10 cellular contexts compared by ENCODE assay signal in genomic region chr1:184483101-184483813, GRCh38.
DNase-seq lines count a peak whose midpoint lies in the region; ATAC-seq and TF ChIP-seq lines count a peak whose summit lies in the region.
"Had no signal": no experiment of that assay in that cellular context is flagged by ENCODE, and none has a peak within 500 bp of the region (broad histone marks: within the 10 kb centered on the region; RNA-seq: fewer than 3 reads in every experiment).

No MANE protein-coding gene starts in this region.

- peak overlapping the region; percentile 39 to 52 for H3K27ac Mint-ChIP-seq in natural killer cell
- H3K27ac Mint-ChIP-seq in natural killer cell treated with Interleukin-12 subunit alpha and Interleukin-12 subunit beta and Interleukin-15 and Interleukin-18, amount 100 ng/mL, for 72 hours, result peak overlapping the region in 1 of 2 donors; percentile 1
- H3K27ac Mint-ChIP-seq: activated naive CD4-positive, alpha-beta T cell treated with anti-CD3 and anti-CD28 coated beads for 36 hours had no signal

- peak overlapping the region in 1 of 2 experiments; percentile 75 for H2BK12ac ChIP-seq in mesenchymal stem cell (ENCODE audit: low read length in 2 of 2)

- intact Hi-C loops in natural killer cell (cut with micrococcal nuclease), result no loop called here

- no peak overlapping the region for H2AFZ ChIP-seq in mesenchymal stem cell (ENCODE audit: low read depth, low read length)

- 91% methylated on average over 3 of the region's 3 CpGs for WGBS in mesenchymal stem cell

- no peak for DNase-seq in natural killer cell
- DNase-seq in natural killer cell treated with Interleukin-12 subunit alpha and Interleukin-12 subunit beta and Interleukin-15 and Interleukin-18, amount 100 ng/mL, for 72 hours (ENCODE audit: low spot score), result no peak
- no peak for DNase-seq in coronary artery (ENCODE audit: low spot score)
- DNase-seq in mesenchymal stem cell, result peak; percentile 91
- no peak for DNase-seq in activated CD4-positive, alpha-beta T cell treated with anti-CD3 and anti-CD28 coated beads for 4 hours
- DNase-seq in Kasumi-1 (lab: John Stamatoyannopoulos, UW), result no peak
- DNase-seq in NCI-H1694 (lab: John Stamatoyannopoulos, UW), result no peak
- DNase-seq: activated naive CD4-positive, alpha-beta T cell treated with anti-CD3 and anti-CD28 coated beads for 36 hours had no signal

- H3K36me3 Mint-ChIP-seq in natural killer cell, result no peaks in the 10 kb centered on the region
- peaks cover 15% of the 10 kb centered on the region for H3K36me3 Mint-ChIP-seq in natural killer cell treated with Interleukin-12 subunit alpha and Interleukin-12 subunit beta and Interleukin-15 and Interleukin-18, amount 100 ng/mL, for 72 hours

- ATAC-seq in natural killer cell, result no peak
- ATAC-seq in natural killer cell treated with Interleukin-12 subunit alpha and Interleukin-12 subunit beta and Interleukin-15 and Interleukin-18, amount 100 ng/mL, for 72 hours, result no peak
- no peak for ATAC-seq in GM18520 (IDR thresholded peaks at IDR 0.05; ENCODE audit: unreplicated experiment)

- peaks cover 2 to 24% of the 10 kb centered on the region in 2 experiments for H3K36me3 ChIP-seq in mesenchymal stem cell (ENCODE audit: control insufficient read depth in 1 of 2, insufficient read depth in 2 of 2, low read depth in 1 of 2, low read length in 2 of 2)
- H3K36me3 ChIP-seq: BLaER1 had no signal

- no peak overlapping the region for H3K4me3 Mint-ChIP-seq in natural killer cell
- no peak overlapping the region for H3K4me3 Mint-ChIP-seq in natural killer cell treated with Interleukin-12 subunit alpha and Interleukin-12 subunit beta and Interleukin-15 and Interleukin-18, amount 100 ng/mL, for 72 hours
- H3K4me3 Mint-ChIP-seq: activated naive CD4-positive, alpha-beta T cell treated with anti-CD3 and anti-CD28 coated beads for 36 hours had no signal

- H3K4me3 ChIP-seq in coronary artery, result no peak overlapping the region
- H3K4me3 ChIP-seq in mesenchymal stem cell (ENCODE audit: insufficient read depth in 1 of 2, low read depth in 1 of 2, low read length in 2 of 2), result peak overlapping the region in 1 of 2 experiments; percentile 57
- H3K4me3 ChIP-seq: BLaER1 had no signal

- H2BK5ac ChIP-seq in mesenchymal stem cell (ENCODE audit: low read depth, low read length, poor library complexity, severe bottlenecking), result no peak overlapping the region

- H3K4me1 ChIP-seq in mesenchymal stem cell (ENCODE audit: control insufficient read depth, insufficient read depth, low read depth, low read length), result peaks cover 1% of the 10 kb centered on the region
- H3K4me1 ChIP-seq: BLaER1 had no signal

- H2BK15ac ChIP-seq in mesenchymal stem cell (ENCODE audit: low read depth, poor library complexity, severe bottlenecking), result no peak overlapping the region

- peak overlapping the region; percentile 87 for H3K9ac ChIP-seq in mesenchymal stem cell (ENCODE audit: low read length)
- H3K9ac ChIP-seq: BLaER1 had no signal

- H3K14ac ChIP-seq in mesenchymal stem cell (ENCODE audit: low read length in 2 of 2), result no peak overlapping the region

- H3K9me3 Mint-ChIP-seq in natural killer cell, result no peaks in the 10 kb centered on the region
- no peaks in the 10 kb centered on the region for H3K9me3 Mint-ChIP-seq in natural killer cell treated with Interleukin-12 subunit alpha and Interleukin-12 subunit beta and Interleukin-15 and Interleukin-18, amount 100 ng/mL, for 72 hours
- H3K9me3 Mint-ChIP-seq: activated naive CD4-positive, alpha-beta T cell treated with anti-CD3 and anti-CD28 coated beads for 36 hours had no signal

- H3K27me3 Mint-ChIP-seq in natural killer cell (ENCODE audit: low read depth in 2 of 2), result no peaks in the 10 kb centered on the region
- H3K27me3 Mint-ChIP-seq in natural killer cell treated with Interleukin-12 subunit alpha and Interleukin-12 subunit beta and Interleukin-15 and Interleukin-18, amount 100 ng/mL, for 72 hours, result no peaks in the 10 kb centered on the region

- H3K4ac ChIP-seq in mesenchymal stem cell (ENCODE audit: low read depth in 1 of 2, low read length in 2 of 2), result no peak overlapping the region

- peaks cover 54 to 65% of the 10 kb centered on the region in 2 donors for H3K4me1 Mint-ChIP-seq in natural killer cell
- H3K4me1 Mint-ChIP-seq in natural killer cell treated with Interleukin-12 subunit alpha and Interleukin-12 subunit beta and Interleukin-15 and Interleukin-18, amount 100 ng/mL, for 72 hours (ENCODE audit: low read depth in 2 of 2), result peaks cover 33 to 44% of the 10 kb centered on the region in 2 donors

- peak overlapping the region; percentile 6 to 72 for H3K27ac ChIP-seq in coronary artery
- H3K27ac ChIP-seq in mesenchymal stem cell (ENCODE audit: low read length, poor library complexity, severe bottlenecking), result peak overlapping the region; percentile 12
- H3K27ac ChIP-seq: BLaER1 had no signal

- H3K79me1 ChIP-seq in mesenchymal stem cell (replicated peaks; ENCODE audit: low read length, poor library complexity, severe bottlenecking), result peaks cover 7% of the 10 kb centered on the region

- H3K18ac ChIP-seq in mesenchymal stem cell (ENCODE audit: low read depth in 1 of 2, low read length in 2 of 2), result peak overlapping the region in 1 of 2 experiments; percentile 48

- no peak for TF ChIP-seq CTCF in natural killer cell (IDR thresholded peaks at IDR 0.05)
- TF ChIP-seq CTCF in coronary artery (IDR thresholded peaks at IDR 0.05), result no peak

- no peak overlapping the region for H2AK5ac ChIP-seq in mesenchymal stem cell (ENCODE audit: low read length, severe bottlenecking)

- H2BK120ac ChIP-seq in mesenchymal stem cell (ENCODE audit: low read depth, low read length), result no peak overlapping the region

- no peak overlapping the region for H4K8ac ChIP-seq in mesenchymal stem cell (ENCODE audit: low read length)

- H3K23ac ChIP-seq in mesenchymal stem cell (ENCODE audit: low read length in 2 of 2), result no peak overlapping the region

- H4K91ac ChIP-seq in mesenchymal stem cell (ENCODE audit: low read length), result no peak overlapping the region

- H3K9me3 ChIP-seq in mesenchymal stem cell (ENCODE audit: control insufficient read depth, low read length), result peaks cover 11% of the 10 kb centered on the region

- H3K4me2 ChIP-seq in mesenchymal stem cell (ENCODE audit: low read length, poor library complexity, severe bottlenecking), result no peak overlapping the region
- H3K4me2 ChIP-seq: BLaER1 had no signal

- H3K27me3 ChIP-seq in mesenchymal stem cell (ENCODE audit: control insufficient read depth in 1 of 2, insufficient read depth in 1 of 2, low read length in 2 of 2), result no peaks in the 10 kb centered on the region
- H3K27me3 ChIP-seq: BLaER1 had no signal
